ENCODE assay signal across 8 cellular contexts in the genomic region with DNA sequence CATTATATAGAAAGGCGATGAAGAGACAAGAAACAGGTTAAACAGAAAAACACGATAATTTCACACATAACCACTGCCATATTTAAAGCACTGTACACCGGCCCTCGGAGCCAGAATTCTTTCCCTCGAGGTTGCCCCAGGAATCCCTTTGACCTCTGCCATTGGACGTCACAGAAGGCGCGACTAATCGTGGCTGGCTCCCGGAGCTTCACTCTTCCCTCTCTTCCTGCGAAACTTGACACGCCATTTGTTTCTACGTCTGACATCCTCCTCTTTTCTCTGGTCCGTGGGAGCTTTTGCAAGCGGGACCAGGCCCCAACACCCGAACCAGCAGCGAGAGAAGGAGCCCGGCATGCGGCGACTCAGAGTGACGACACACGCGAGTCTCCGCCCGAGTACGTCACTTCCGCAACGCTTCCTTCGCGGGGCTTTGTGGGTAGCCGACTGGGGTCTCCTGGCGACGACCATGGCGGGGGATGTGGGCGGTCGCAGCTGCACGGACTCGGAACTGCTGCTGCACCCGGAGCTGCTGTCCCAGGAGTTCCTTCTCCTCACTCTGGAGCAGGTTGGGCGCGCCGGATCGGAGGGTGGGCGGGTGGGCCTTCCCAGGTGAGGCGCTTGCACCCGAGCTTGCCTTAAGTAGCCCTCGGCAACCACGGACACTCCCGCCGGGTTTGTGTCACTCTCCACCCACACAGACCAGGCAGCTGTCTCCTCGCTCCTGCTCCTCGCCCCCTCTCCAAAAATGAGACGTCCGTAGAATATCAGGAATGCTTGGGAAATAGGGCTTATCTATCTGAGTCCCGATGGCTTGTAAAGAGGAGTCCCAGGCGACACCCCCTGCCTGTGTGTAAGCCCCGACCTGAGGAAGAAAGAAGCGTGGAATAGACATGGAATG. TPM values are rescaled to one million over a fixed set of nuclear protein-coding genes. Genes with fewer than 3 reads are reported as not detected.
A peak's percentile ranks its signal among the peaks of the same experiment; 100 is the strongest.
DNase-seq lines count a peak whose midpoint lies in the region; ATAC-seq and TF ChIP-seq lines count a peak whose summit lies in the region.

A gene (plus strand): TSS at position 419 of the 898 bp plus-strand sequence. CDS start 48 bp downstream, at position 467.

- DNase-seq in AG08396 (ENCODE audit: low spot score) (peak; percentile 86), NCI-H345 (lab: John Stamatoyannopoulos, UW) (peak; percentile 92), activated B cell treated with CpG ODN at 0.5 μM for 24 hours (peak; percentile 89), caudate nucleus (lab: John Stamatoyannopoulos, UW) (peak; percentile 34 to 95 (median 84)), iris pigment epithelial cell (ENCODE audit: low read depth) (peak; percentile 80)
- DNase-seq in stimulated activated CD4-positive, alpha-beta T cell treated with anti-CD3 and anti-CD28 coated beads, Interleukin-12 subunit alpha, Interleukin-12 subunit beta, amount 100 ng/mL, for 24 hours (ENCODE audit: low read depth in 2 of 2): peak; percentile 86 to 87

- H3K27me3 Mint-ChIP-seq in activated B cell treated with CpG ODN at 0.5 μM for 24 hours: no peaks in the 10 kb centered on the region

- H3K27ac Mint-ChIP-seq in activated B cell treated with CpG ODN at 0.5 μM for 24 hours: peak within 1 kb of the TSS; percentile 100

- CTCF ChIA-PET in activated B cell treated with CpG ODN at 0.5 μM for 24 hours (lab: Charles Lee): no interaction called here

- ATAC-seq in GM19023 (IDR thresholded peaks at IDR 0.05; ENCODE audit: unreplicated experiment) (peak; percentile 96), HG03196 (IDR thresholded peaks at IDR 0.05; ENCODE audit: unreplicated experiment) (peak; percentile 79), activated B cell treated with CpG ODN at 0.5 μM for 24 hours (ENCODE audit: low read depth) (peak; percentile 93)

- H3K4me1 Mint-ChIP-seq in activated B cell treated with CpG ODN at 0.5 μM for 24 hours: peaks cover 32% of the 10 kb centered on the region

- peak within 1 kb of the TSS; percentile 100 for H3K4me3 Mint-ChIP-seq in activated B cell treated with CpG ODN at 0.5 μM for 24 hours

- H3K27ac ChIP-seq in caudate nucleus (ENCODE audit: low read depth, low read length): peak within 1 kb of the TSS; percentile 93

- no peak for TF ChIP-seq CTCF in activated B cell treated with CpG ODN at 0.5 μM for 24 hours (IDR thresholded peaks at IDR 0.05)

- peaks cover 52% of the 10 kb centered on the region for H3K36me3 Mint-ChIP-seq in activated B cell treated with CpG ODN at 0.5 μM for 24 hours (ENCODE audit: low read depth)

- POLR2A ChIA-PET in activated B cell treated with CpG ODN at 0.5 μM for 24 hours (lab: Charles Lee): interaction anchor here (1.1 to 1.8 kb wide), 2 partner anchors 9 to 770 kb away, joined by 3 to 12 read pairs; no protein-coding TSS in a partner anchor

- intact Hi-C loops in activated B cell treated with CpG ODN at 0.5 μM for 24 hours (cut with micrococcal nuclease): loop anchor here (1.0 to 10.0 kb wide), 6 partner anchors 8 to 855 kb away; a partner anchor contains a TSS

- H3K9me3 Mint-ChIP-seq in activated B cell treated with CpG ODN at 0.5 μM for 24 hours: no peaks in the 10 kb centered on the region

RNA-seq across cellular contexts. Expression of the gene that starts here (rescaled TPM):
- 20.0 and 23.8 TPM in 2 replicates for total RNA-seq in activated B cell treated with CpG ODN at 0.5 μM for 24 hours

Comparison
In these comparisons a context has a peak if more than half of its experiments do, and no peak if none do; other contexts are left out.
1. Peak in every context shown above with its lines: DNase-seq, ATAC-seq and H3K27ac ChIP-seq.